In the genomic region with DNA sequence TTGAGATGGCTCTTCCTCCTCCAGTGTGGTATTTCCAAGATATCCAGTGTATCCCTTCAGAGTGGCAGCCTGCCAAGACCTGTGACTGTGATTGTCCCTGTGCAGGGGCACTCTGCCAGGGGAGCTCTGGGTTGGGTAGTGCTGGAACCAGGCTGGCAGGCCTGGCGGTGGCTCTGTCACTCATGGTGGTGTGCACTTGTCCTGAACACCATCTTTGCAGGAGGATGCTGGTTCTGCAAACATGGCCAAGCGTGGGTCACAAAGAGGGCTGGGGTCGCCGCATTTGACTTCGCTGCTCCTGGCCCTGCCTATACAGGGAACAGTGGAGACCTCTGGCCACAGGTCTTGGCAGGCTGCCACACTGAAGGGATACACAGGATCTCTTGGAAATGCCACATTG, we compare ENCODE assay signal across 22 cellular contexts.
DNase-seq lines count a peak whose midpoint lies in the region; ATAC-seq, FAIRE-seq and TF ChIP-seq lines count a peak whose summit lies in the region.
"Had no signal": no experiment of that assay in that cellular context is flagged by ENCODE, and none has a peak within 500 bp of the region (broad histone marks: within the 10 kb centered on the region; RNA-seq: fewer than 3 reads in every experiment).

No MANE protein-coding gene starts in this region.

- H3K36me3 ChIP-seq in kidney (ENCODE audit: control insufficient read depth in 1 of 2, insufficient read depth in 2 of 2, low read length in 2 of 2) (peaks cover 0 to 2% of the 10 kb centered on the region in 2 donors), thyroid gland (no peaks in the 10 kb centered on the region)
- H3K36me3 ChIP-seq: BLaER1 treated with 17β-estradiol and CSF1 and Interleukin-3, amounts not matched to agents 10 nM and 100 nM had no signal

- no peak for TF ChIP-seq CTCF in kidney (IDR thresholded peaks at IDR 0.05; ENCODE audit: borderline replicate concordance, extremely low read depth, insufficient read depth)
- no peak for TF ChIP-seq CTCF in thyroid gland (IDR thresholded peaks at IDR 0.05)

- peak; percentile 15 for DNase-seq in NCI-H2196 (lab: John Stamatoyannopoulos, UW; ENCODE audit: unreplicated experiment)
- DNase-seq in NCI-H2196 treated with DMSO at 0.1 percent for 48 hours (lab: John Stamatoyannopoulos, UW; ENCODE audit: unreplicated experiment): no peak
- DNase-seq in cerebellar cortex (ENCODE audit: low spot score): peak; percentile 94
- DNase-seq in kidney: peak; percentile 70
- DNase-seq in thyroid gland: peak; percentile 82 to 96
- DNase-seq in GF-D8 (lab: John Stamatoyannopoulos, UW): no peak
- DNase-seq: activated CD4-positive, alpha-beta T cell treated with anti-CD3 and anti-CD28 coated beads for 48 hours; activated CD8-positive, alpha-beta memory T cell treated with anti-CD3 and anti-CD28 coated beads, Interleukin-2, amount 50 U/mL, for 48 hours; activated gamma-delta T cell treated with Interleukin-2 at 50 U/mL for 16 hours; amniotic stem cell; DMS79 treated with DMSO at 0.1 percent for 48 hours; endodermal cell; H7; mammary epithelial cell; MV-4-11; stimulated activated CD4-positive, alpha-beta T cell treated with anti-CD3 and anti-CD28 coated beads, Interleukin-12 subunit alpha, Interleukin-12 subunit beta, amount 100 ng/mL, for 4 hours; trophoblast cell had no signal

- intact Hi-C loops in kidney (cut with DNase I): no loop called here
- intact Hi-C loops in thyroid gland (cut with DNase I): loop anchor here (10.0 kb wide), 1 partner anchor 163 kb away; no protein-coding TSS in a partner anchor

- no peak for ATAC-seq in HG03442 (IDR thresholded peaks at IDR 0.05; ENCODE audit: unreplicated experiment)
- ATAC-seq in HG02798 (IDR thresholded peaks at IDR 0.05; ENCODE audit: poor library complexity, unreplicated experiment): no peak

- FAIRE-seq in kidney (lab: Jason Lieb, UNC): no peak
- FAIRE-seq: A204.1, GM18507 had no signal

- H3K9me3 ChIP-seq in kidney (ENCODE audit: control insufficient read depth in 1 of 2, low read length in 2 of 2) (no peaks in the 10 kb centered on the region), thyroid gland (no peaks in the 10 kb centered on the region)
- H3K9me3 ChIP-seq: BLaER1 treated with 17β-estradiol and CSF1 and Interleukin-3, amounts not matched to agents 10 nM and 100 nM had no signal

- no peak overlapping the region for H3K27ac ChIP-seq in kidney (ENCODE audit: low read depth in 2 of 2, low read length in 2 of 2)
- H3K27ac ChIP-seq in thyroid gland: no peak overlapping the region
- H3K27ac ChIP-seq: BLaER1 treated with 17β-estradiol and CSF1 and Interleukin-3, amounts not matched to agents 10 nM and 100 nM had no signal

- H3K27me3 ChIP-seq in thyroid gland: no peaks in the 10 kb centered on the region
- H3K27me3 ChIP-seq: BLaER1 treated with 17β-estradiol and CSF1 and Interleukin-3, amounts not matched to agents 10 nM and 100 nM had no signal

- H3K4me1 ChIP-seq in kidney (ENCODE audit: control insufficient read depth in 1 of 2, insufficient read depth in 1 of 2, low read depth in 1 of 2, low read length in 2 of 2) (peaks cover 10 to 14% of the 10 kb centered on the region in 2 donors), thyroid gland (peaks cover 14 to 31% of the 10 kb centered on the region in 2 donors)

- no peak overlapping the region for H3K9ac ChIP-seq in kidney (ENCODE audit: low read length in 2 of 2)
- H3K9ac ChIP-seq: BLaER1 treated with 17β-estradiol and CSF1 and Interleukin-3, amounts not matched to agents 10 nM and 100 nM had no signal

- WGBS in thyroid gland, 2 donors: 65 to 100% methylated on average over 2 of the region's 5 CpGs

- H3K4me3 ChIP-seq in kidney (ENCODE audit: low read length in 2 of 2) (no peak overlapping the region), thyroid gland (replicated peaks in 1 of 3) (no peak overlapping the region)
- H3K4me3 ChIP-seq: BLaER1 treated with 17β-estradiol and CSF1 and Interleukin-3, amounts not matched to agents 10 nM and 100 nM had no signal

- TF ChIP-seq POLR2A in thyroid gland (IDR thresholded peaks at IDR 0.05): no peak

Comparison
In these comparisons a context has a peak if more than half of its experiments do, and no peak if none do; other contexts are left out.
1. DNase-seq: peak in NCI-H2196 (single experiment), cerebellar cortex (single experiment), kidney (single experiment) and thyroid gland (2 of 2); none in NCI-H2196 treated with DMSO at 0.1 percent for 48 hours (single experiment) and GF-D8 (single experiment).